ENCODE assay signal across 13 cellular contexts in the genomic region with DNA sequence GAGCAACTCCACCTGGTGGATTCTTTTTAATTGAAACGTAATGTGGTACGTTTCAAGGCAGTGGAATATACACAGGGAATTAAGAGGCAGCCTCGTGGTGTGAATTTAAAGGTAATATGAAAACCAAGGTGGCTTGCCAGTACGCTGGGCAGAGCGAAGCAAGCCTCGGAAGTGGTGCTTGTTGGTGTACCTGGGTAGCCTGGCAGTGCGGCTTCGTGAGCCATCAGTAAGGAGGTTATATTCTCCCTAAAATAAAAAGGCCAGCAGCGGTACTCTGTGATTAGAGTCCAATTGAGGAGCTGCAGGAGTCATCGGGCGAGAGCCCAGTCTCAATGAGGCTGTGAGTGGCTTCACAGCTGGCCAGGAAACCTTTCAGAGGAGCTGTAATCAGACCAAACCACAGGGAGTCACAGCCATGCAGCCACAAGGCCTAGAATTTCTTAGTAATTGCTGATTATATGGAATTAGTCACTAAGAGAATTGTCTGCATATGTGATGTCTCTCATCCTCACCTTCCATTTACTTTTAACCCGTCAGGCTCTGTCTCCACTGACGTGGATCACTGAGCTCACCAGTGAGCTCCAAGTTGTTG. TPM values are rescaled to one million over a fixed set of nuclear protein-coding genes. Genes with fewer than 3 reads are reported as not detected.
DNase-seq lines count a peak whose midpoint lies in the region; ATAC-seq, FAIRE-seq and TF ChIP-seq lines count a peak whose summit lies in the region.
"Had no signal": no experiment of that assay in that cellular context is flagged by ENCODE, and none has a peak within 500 bp of the region (broad histone marks: within the 10 kb centered on the region; RNA-seq: fewer than 3 reads in every experiment).

No MANE protein-coding gene starts in this region.

- CTCF ChIA-PET in BJ (lab: Yijun Ruan, JAX), result interaction anchor here (0.8 kb wide), 1 partner anchor 38 kb away, joined by 3 read pairs; no protein-coding TSS in a partner anchor

- no peaks in the 10 kb centered on the region for H4K20me1 ChIP-seq in keratinocyte (ENCODE audit: control insufficient read depth, extremely low read depth, insufficient read depth, low read length)

- no peaks in the 10 kb centered on the region for H3K9me1 ChIP-seq in keratinocyte (ENCODE audit: control insufficient read depth, extremely low read depth, insufficient read depth, low read length)

- peaks cover 18% of the 10 kb centered on the region for H3K4me1 ChIP-seq in keratinocyte (ENCODE audit: control insufficient read depth, extremely low read depth, insufficient read depth, low read length)
- H3K4me1 ChIP-seq: upper lobe of right lung had no signal

- H2AFZ ChIP-seq in keratinocyte (ENCODE audit: control insufficient read depth, low read length), result no peak overlapping the region

- H3K36me3 ChIP-seq in BJ (ENCODE audit: control insufficient read depth, insufficient read depth, low read length), result no peaks in the 10 kb centered on the region
- peaks cover 0 to 10% of the 10 kb centered on the region in 2 experiments for H3K36me3 ChIP-seq in keratinocyte (ENCODE audit: control insufficient read depth in 2 of 2, extremely low read depth in 1 of 2, insufficient read depth in 2 of 2, low read length in 2 of 2)

- ATAC-seq in HG02759 (IDR thresholded peaks at IDR 0.05; ENCODE audit: unreplicated experiment), result no peak
- ATAC-seq: upper lobe of right lung had no signal

- H3K27ac ChIP-seq in keratinocyte (ENCODE audit: control insufficient read depth, insufficient read depth, low read length), result no peak overlapping the region
- H3K27ac ChIP-seq: neutrophil, SK-N-MC, upper lobe of right lung had no signal

- peaks cover 14% of the 10 kb centered on the region; the same call in 1 of the 2 replicates for H3K36me3 Mint-ChIP-seq in HFFc6 (ENCODE audit: low read depth)

- H3K4me1 Mint-ChIP-seq in HFFc6 (ENCODE audit: low read depth), result peaks cover 63% of the 10 kb centered on the region

- H3K4me3 Mint-ChIP-seq in HFFc6, result peak overlapping the region; percentile 48; the same call in 1 of the 2 replicates

- dilution Hi-C loops in keratinocyte (cut with MboI; ENCODE audit: extremely low pct_ligation_motif_present, low sequenced_read_pairs), result no loop called here

- DNase-seq in BJ (ENCODE audit: low read depth), result peak; percentile 76
- DNase-seq in HFFc6, result peak; percentile 92
- DNase-seq in astrocyte of the hippocampus (ENCODE audit: low read depth, low spot score), result peak; percentile 94
- DNase-seq in keratinocyte (ENCODE audit: low read depth, low spot score), result peak; percentile 53
- no peak for DNase-seq in pons (ENCODE audit: low spot score)
- DNase-seq in NCI-H187 treated with DMSO at 0.1 percent for 48 hours (lab: John Stamatoyannopoulos, UW), result no peak
- no peak for DNase-seq in NCI-H774 (lab: John Stamatoyannopoulos, UW)
- DNase-seq: caudate nucleus, hippocampal formation, upper lobe of right lung had no signal

- peak overlapping the region; percentile 70 for H3K27ac Mint-ChIP-seq in HFFc6

- H3K79me2 ChIP-seq in keratinocyte (ENCODE audit: control insufficient read depth, insufficient read depth, low read length), result no peaks in the 10 kb centered on the region

- no peak overlapping the region for H3K4me2 ChIP-seq in keratinocyte (ENCODE audit: control insufficient read depth, extremely low read depth, insufficient read depth, low read depth, low read length)

- H3K4me3 ChIP-seq in BJ (ENCODE audit: low read depth, low read length), result no peak overlapping the region
- H3K4me3 ChIP-seq in keratinocyte (ENCODE audit: control insufficient read depth in 2 of 3, extremely low read depth in 1 of 3, insufficient read depth in 2 of 3, low read depth in 1 of 3, low read length in 3 of 3), result no peak overlapping the region
- H3K4me3 ChIP-seq: SK-N-MC, upper lobe of right lung had no signal

- no peaks in the 10 kb centered on the region for H3K27me3 ChIP-seq in BJ (ENCODE audit: control insufficient read depth, insufficient read depth, low read length)
- H3K27me3 ChIP-seq in keratinocyte (ENCODE audit: control insufficient read depth, extremely low read depth, insufficient read depth, low read length), result no peaks in the 10 kb centered on the region
- H3K27me3 ChIP-seq: upper lobe of right lung had no signal

- FAIRE-seq in keratinocyte (lab: Jason Lieb, UNC), result no peak

- H3K9me3 ChIP-seq in keratinocyte (ENCODE audit: control insufficient read depth, low read depth, low read length), result no peaks in the 10 kb centered on the region
- H3K9me3 ChIP-seq: neutrophil, upper lobe of right lung had no signal

- H3K9me3 Mint-ChIP-seq in HFFc6, result no peaks in the 10 kb centered on the region

- POLR2A ChIA-PET in BJ (lab: Charles Lee), result interaction anchor here (0.5 kb wide), 1 partner anchor 391 kb away, joined by 3 read pairs; no protein-coding TSS in a partner anchor

- no peak overlapping the region for H3K9ac ChIP-seq in keratinocyte (ENCODE audit: control insufficient read depth, extremely low read depth, insufficient read depth, low read length)

- H3K27me3 Mint-ChIP-seq in HFFc6 (ENCODE audit: insufficient read depth), result peaks cover 4% of the 10 kb centered on the region; the same call in 1 of the 2 replicates

- TF ChIP-seq CTCF in BJ (IDR thresholded peaks at IDR 0.05; ENCODE audit: insufficient read depth, low read depth, low read length) (no peak), HFFc6 (IDR thresholded peaks at IDR 0.05) (peak; percentile 14; the same call in 1 of the 2 replicates), keratinocyte (optimal IDR thresholded peaks at IDR 0.05 in 1 of 3, IDR thresholded peaks at IDR 0.05 in 1 of 3, conservative IDR thresholded peaks at IDR 0.05 in 1 of 3; ENCODE audit: extremely low read depth in 1 of 3, insufficient read depth in 2 of 3, low read length in 3 of 3) (no peak)

RNA-seq across cellular contexts. Expression of gene DCP2, which starts 57.7 kb away (rescaled TPM):
- 6.4 and 9.9 TPM in 2 replicates for polyA plus RNA-seq in BJ (2011; rRNA removed)
- 14.1 and 18.0 TPM in 2 replicates for polyA minus RNA-seq in BJ (2011; rRNA and poly(A)+ RNA removed)
- 10 to 100 TPM; 16.4 to 18.4 (median 18.0) TPM for total RNA-seq in HFFc6 (2021; fragmentation: NEBNext Ultra II Directional; extraction: Animal tissue kit (Norgen Biotek cat#: 25700))
- polyA plus RNA-seq in keratinocyte, result 6.7 to 11.8 TPM (median 10.1 TPM) in 3 replicates
- polyA plus RNA-seq in keratinocyte (2011; ENCODE audit: low read depth), result 11.3 TPM
- 5.7 and 9.1 TPM in 2 replicates for polyA plus RNA-seq in keratinocyte (2011; cell fraction: cytosol; rRNA removed)
- polyA plus RNA-seq in keratinocyte (2011; cell fraction: nucleus; rRNA removed), result 7.5 and 10.7 TPM in 2 replicates
- 8.5 and 10.5 TPM in 2 replicates for polyA plus RNA-seq in keratinocyte (2012; ENCODE audit: low replicate concordance)
- 7.4 to 22.0 TPM (median 21.7 TPM) in 3 replicates for polyA minus RNA-seq in keratinocyte
- polyA minus RNA-seq in keratinocyte (2011; cell fraction: cytosol; rRNA and poly(A)+ RNA removed), result 7.1 TPM
- 13.1 and 21.5 TPM in 2 replicates for polyA minus RNA-seq in keratinocyte (2011; cell fraction: nucleus; rRNA and poly(A)+ RNA removed)

Comparison
In these comparisons a context has a peak if more than half of its experiments do, and no peak if none do; other contexts are left out.
1. DNase-seq: peak in BJ (single experiment), HFFc6 (single experiment), astrocyte of the hippocampus (single experiment) and keratinocyte (single experiment); none in pons (single experiment), NCI-H187 treated with DMSO at 0.1 percent for 48 hours (single experiment) and NCI-H774 (single experiment).